ENCODE assay signal across 1 cellular context in the genomic region with DNA sequence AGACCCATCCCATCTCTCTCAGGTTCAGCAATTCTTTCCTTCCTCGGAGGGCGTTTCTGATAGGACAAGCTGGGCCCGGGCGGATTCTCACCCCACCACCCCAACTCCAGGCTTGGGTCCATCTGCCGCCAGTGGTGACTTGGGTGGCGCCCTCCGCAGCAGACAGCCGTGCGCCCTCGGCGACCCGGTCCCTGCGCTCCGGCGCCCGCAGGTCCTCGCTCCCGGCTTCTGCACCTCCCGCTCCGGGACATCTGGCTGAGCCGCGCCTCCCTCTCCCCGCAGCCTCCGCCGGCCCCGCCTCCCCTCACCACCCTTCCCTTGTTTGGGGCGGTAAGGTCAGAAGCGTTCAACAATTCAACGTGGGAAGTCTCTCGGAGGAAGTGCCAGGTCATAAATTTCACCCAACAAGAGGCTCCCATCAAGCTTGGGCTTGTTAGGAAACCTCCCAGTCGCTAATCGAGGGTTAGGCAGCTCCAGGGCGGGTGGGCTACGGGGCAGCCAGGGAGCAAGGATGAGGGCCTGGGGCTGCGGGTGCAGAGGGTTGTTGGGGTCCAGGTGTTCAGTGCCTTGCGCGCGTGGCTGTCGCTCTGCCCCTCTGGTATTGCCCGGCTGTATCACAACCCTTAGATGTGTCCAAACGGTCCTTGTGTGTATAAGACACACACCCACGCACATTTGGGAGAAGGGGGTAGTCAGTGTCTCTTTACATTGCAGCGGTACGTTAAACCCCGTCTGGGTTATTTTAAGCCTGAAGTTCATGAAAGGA.
TF ChIP-seq lines count a peak whose summit lies in the region.

No MANE protein-coding gene starts in this region.

TF ChIP-seq in HEK293, 187 proteins besides CTCF, POLR2A, EP300 and RAD21 (continued from another document and continues in another):
- TF ChIP-seq PRDM10 (tag by site-specific recombination; IDR thresholded peaks at IDR 0.05) (peak; percentile 54; the same call in 1 of the 2 replicates), PRDM1 (tag by site-specific recombination; IDR thresholded peaks at IDR 0.05) (no peak), ZNF561 (tag by site-specific recombination; IDR thresholded peaks at IDR 0.05; ENCODE audit: borderline replicate concordance) (0 out of 2 replicates have a peak, but pooled peaks have one; percentile 18), ZNF449 (tag by site-specific recombination; IDR thresholded peaks at IDR 0.05) (no peak), ZNF433 (tag by site-specific recombination; IDR thresholded peaks at IDR 0.05; ENCODE audit: low read depth) (no peak), ZNF548 (tag by site-specific recombination; IDR thresholded peaks at IDR 0.05) (no peak), PATZ1 (tag by site-specific recombination; IDR thresholded peaks at IDR 0.05) (peak; percentile 74), ZNF37A (tag by site-specific recombination; IDR thresholded peaks at IDR 0.05) (no peak), HOXC10 (CRISPR knock-in tag; IDR thresholded peaks at IDR 0.05) (no peak), ZNF350 (tag by site-specific recombination; IDR thresholded peaks at IDR 0.05) (no peak), WT1 (tag by site-specific recombination; IDR thresholded peaks at IDR 0.05) (peak; percentile 90), GLI2 (tag by site-specific recombination; IDR thresholded peaks at IDR 0.05; ENCODE audit: borderline replicate concordance, low read depth) (no peak), ZNF747 (tag by site-specific recombination; IDR thresholded peaks at IDR 0.05) (no peak), ZNF292 (tag by site-specific recombination; IDR thresholded peaks at IDR 0.05; ENCODE audit: borderline replicate concordance, low read depth) (no peak), ZNF354C (tag by site-specific recombination; IDR thresholded peaks at IDR 0.05; ENCODE audit: borderline replicate concordance, low read depth) (no peak), ZNF558 (tag by site-specific recombination; IDR thresholded peaks at IDR 0.05) (no peak), ZNF132 (tag by site-specific recombination; IDR thresholded peaks at IDR 0.05; ENCODE audit: borderline replicate concordance) (no peak), KLF8 (tag by site-specific recombination; IDR thresholded peaks at IDR 0.05) (no peak), AEBP2 (tag by site-specific recombination; IDR thresholded peaks at IDR 0.05; ENCODE audit: borderline replicate concordance) (no peak), FEZF1 (tag by site-specific recombination; IDR thresholded peaks at IDR 0.05) (no peak), ZFP3 (tag by site-specific recombination; IDR thresholded peaks at IDR 0.05; ENCODE audit: low read depth) (no peak), ZNF660 (tag by site-specific recombination; IDR thresholded peaks at IDR 0.05) (no peak; the same call in 1 of the 2 replicates), ZNF266 (tag by site-specific recombination; IDR thresholded peaks at IDR 0.05; ENCODE audit: low read depth) (no peak), BCL6B (tag by site-specific recombination; IDR thresholded peaks at IDR 0.05) (no peak), KLF1 (tag by site-specific recombination; IDR thresholded peaks at IDR 0.05) (peak; percentile 67), ZNF274 (IDR thresholded peaks at IDR 0.05; ENCODE audit: low read length) (no peak), ZNF274 (tag by site-specific recombination; IDR thresholded peaks at IDR 0.05; ENCODE audit: borderline replicate concordance) (no peak), ZNF837 (tag by site-specific recombination; IDR thresholded peaks at IDR 0.05) (no peak), ZNF157 (tag by site-specific recombination; IDR thresholded peaks at IDR 0.05) (no peak), ZNF341 (tag by site-specific recombination; IDR thresholded peaks at IDR 0.05; ENCODE audit: low read depth) (peak; percentile 85), ZNF629 (tag by site-specific recombination; IDR thresholded peaks at IDR 0.05) (0 out of 2 replicates have a peak, but pooled peaks have one; percentile 32), ZNF792 (tag by site-specific recombination; IDR thresholded peaks at IDR 0.05) (no peak), ZNF423 (tag by site-specific recombination; IDR thresholded peaks at IDR 0.05) (peak; percentile 89), ZSCAN4 (tag by site-specific recombination; IDR thresholded peaks at IDR 0.05) (no peak), ZNF776 (tag by site-specific recombination; IDR thresholded peaks at IDR 0.05; ENCODE audit: borderline replicate concordance) (no peak), SP2 (tag by site-specific recombination; IDR thresholded peaks at IDR 0.05) (peak; percentile 67), ZNF529 (tag by site-specific recombination; IDR thresholded peaks at IDR 0.05; ENCODE audit: insufficient replicate concordance) (no peak), ZNF335 (tag by site-specific recombination; conservative IDR thresholded peaks at IDR 0.05) (peak; percentile 79), ZNF140 (tag by site-specific recombination; IDR thresholded peaks at IDR 0.05) (no peak), ZBTB17 (tag by site-specific recombination; IDR thresholded peaks at IDR 0.05) (no peak), ZNF121 (tag by site-specific recombination; IDR thresholded peaks at IDR 0.05) (no peak), EGR2 (tag by site-specific recombination; IDR thresholded peaks at IDR 0.05; ENCODE audit: low read depth) (peak; percentile 83), ZNF600 (tag by site-specific recombination; IDR thresholded peaks at IDR 0.05) (peak; percentile 72)
- TF ChIP-seq, protein P1, sequence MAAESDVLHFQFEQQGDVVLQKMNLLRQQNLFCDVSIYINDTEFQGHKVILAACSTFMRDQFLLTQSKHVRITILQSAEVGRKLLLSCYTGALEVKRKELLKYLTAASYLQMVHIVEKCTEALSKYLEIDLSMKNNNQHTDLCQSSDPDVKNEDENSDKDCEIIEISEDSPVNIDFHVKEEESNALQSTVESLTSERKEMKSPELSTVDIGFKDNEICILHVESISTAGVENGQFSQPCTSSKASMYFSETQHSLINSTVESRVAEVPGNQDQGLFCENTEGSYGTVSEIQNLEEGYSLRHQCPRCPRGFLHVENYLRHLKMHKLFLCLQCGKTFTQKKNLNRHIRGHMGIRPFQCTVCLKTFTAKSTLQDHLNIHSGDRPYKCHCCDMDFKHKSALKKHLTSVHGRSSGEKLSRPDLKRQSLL (tag by site-specific recombination; IDR thresholded peaks at IDR 0.05) = peak; percentile 84
- TF ChIP-seq, protein P2, sequence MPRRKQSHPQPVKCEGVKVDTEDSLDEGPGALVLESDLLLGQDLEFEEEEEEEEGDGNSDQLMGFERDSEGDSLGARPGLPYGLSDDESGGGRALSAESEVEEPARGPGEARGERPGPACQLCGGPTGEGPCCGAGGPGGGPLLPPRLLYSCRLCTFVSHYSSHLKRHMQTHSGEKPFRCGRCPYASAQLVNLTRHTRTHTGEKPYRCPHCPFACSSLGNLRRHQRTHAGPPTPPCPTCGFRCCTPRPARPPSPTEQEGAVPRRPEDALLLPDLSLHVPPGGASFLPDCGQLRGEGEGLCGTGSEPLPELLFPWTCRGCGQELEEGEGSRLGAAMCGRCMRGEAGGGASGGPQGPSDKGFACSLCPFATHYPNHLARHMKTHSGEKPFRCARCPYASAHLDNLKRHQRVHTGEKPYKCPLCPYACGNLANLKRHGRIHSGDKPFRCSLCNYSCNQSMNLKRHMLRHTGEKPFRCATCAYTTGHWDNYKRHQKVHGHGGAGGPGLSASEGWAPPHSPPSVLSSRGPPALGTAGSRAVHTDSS (tag by site-specific recombination; IDR thresholded peaks at IDR 0.05) = no peak
- TF ChIP-seq, protein P3, sequence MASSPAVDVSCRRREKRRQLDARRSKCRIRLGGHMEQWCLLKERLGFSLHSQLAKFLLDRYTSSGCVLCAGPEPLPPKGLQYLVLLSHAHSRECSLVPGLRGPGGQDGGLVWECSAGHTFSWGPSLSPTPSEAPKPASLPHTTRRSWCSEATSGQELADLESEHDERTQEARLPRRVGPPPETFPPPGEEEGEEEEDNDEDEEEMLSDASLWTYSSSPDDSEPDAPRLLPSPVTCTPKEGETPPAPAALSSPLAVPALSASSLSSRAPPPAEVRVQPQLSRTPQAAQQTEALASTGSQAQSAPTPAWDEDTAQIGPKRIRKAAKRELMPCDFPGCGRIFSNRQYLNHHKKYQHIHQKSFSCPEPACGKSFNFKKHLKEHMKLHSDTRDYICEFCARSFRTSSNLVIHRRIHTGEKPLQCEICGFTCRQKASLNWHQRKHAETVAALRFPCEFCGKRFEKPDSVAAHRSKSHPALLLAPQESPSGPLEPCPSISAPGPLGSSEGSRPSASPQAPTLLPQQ (tag by site-specific recombination; IDR thresholded peaks at IDR 0.05) = 0 out of 2 replicates have a peak, but pooled peaks have one; percentile 60
- TF ChIP-seq, protein P4, sequence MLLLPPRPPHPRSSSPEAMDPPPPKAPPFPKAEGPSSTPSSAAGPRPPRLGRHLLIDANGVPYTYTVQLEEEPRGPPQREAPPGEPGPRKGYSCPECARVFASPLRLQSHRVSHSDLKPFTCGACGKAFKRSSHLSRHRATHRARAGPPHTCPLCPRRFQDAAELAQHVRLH (tag by site-specific recombination; IDR thresholded peaks at IDR 0.05) = no peak
